In the genomic region with DNA sequence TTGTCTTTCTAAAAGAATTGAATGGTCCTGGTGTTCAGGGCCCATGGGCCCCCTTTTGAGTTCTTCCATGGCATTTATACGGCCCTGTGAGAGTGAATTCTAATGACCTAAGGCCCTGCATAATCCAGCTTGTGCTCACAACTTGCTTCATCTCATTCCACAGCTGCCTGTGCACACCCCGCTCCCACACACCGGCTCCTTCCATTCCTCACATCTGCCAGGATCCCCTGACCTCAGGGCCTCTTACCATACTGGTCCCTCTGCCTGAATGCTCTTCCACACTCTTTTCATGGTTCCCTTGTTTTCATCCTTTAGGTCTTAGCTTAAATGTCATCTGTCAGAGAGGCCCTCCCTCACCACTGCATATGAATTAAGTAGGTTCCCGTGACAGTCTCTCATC, we compare ENCODE assay signal across 30 cellular contexts.
"Had no signal": no experiment of that assay in that cellular context is flagged by ENCODE, and none has a peak within 500 bp of the region (broad histone marks: within the 10 kb centered on the region; RNA-seq: fewer than 3 reads in every experiment).

No MANE protein-coding gene starts in this region.

- H3K4me1 Mint-ChIP-seq: activated B cell treated with CpG ODN at 0.5 μM for 24 hours; activated CD8-positive, alpha-beta memory T cell treated with anti-CD3 and anti-CD28 coated beads, Interleukin-2, amount 10 ng/mL, durations not matched to agents 7 days and 5 days; activated naive CD8-positive, alpha-beta T cell treated with anti-CD3 and anti-CD28 coated beads, Interleukin-2, amount 50 U/mL, for 24 hours had no signal

- H3K36me3 Mint-ChIP-seq: activated naive CD4-positive, alpha-beta T cell treated with anti-CD3 and anti-CD28 coated beads, Interleukin-2, amount 50 U/mL, for 72 hours; brain had no signal

- H3K27ac ChIP-seq: KMS-11, SJSA1 had no signal

- H3K27ac Mint-ChIP-seq: activated B cell treated with CpG ODN at 0.5 μM for 24 hours; activated CD4-positive, alpha-beta T cell treated with anti-CD3 and anti-CD28 coated beads, Interleukin-2, amount 10 ng/mL, durations not matched to agents 24 days and 14 days; activated CD8-positive, alpha-beta memory T cell treated with anti-CD3 and anti-CD28 coated beads, Interleukin-2, amount 10 ng/mL, durations not matched to agents 7 days and 5 days; activated naive CD4-positive, alpha-beta T cell treated with anti-CD3 and anti-CD28 coated beads, Interleukin-2, amount 50 U/mL, for 72 hours; activated naive CD8-positive, alpha-beta T cell treated with anti-CD3 and anti-CD28 coated beads, Interleukin-2, amount 50 U/mL, for 24 hours; activated T-cell treated with anti-CD3 and anti-CD28 coated beads, Interleukin-2, amount 50 U/mL, for 24 hours; activated T-helper 1 cell treated with anti-CD3 and anti-CD28 coated beads, Interleukin-12 subunit alpha, Interleukin-12 subunit beta, Interleukin-2, Interleukin-4 antibody, amounts not matched to agents 30 ng/mL and 10 ng/mL and 1 ng/mL, durations not matched to agents 14 hours and 24 hours and 36 hours; brain had no signal

- H3K36me3 ChIP-seq: SJSA1 had no signal

- H3K9ac ChIP-seq: KMS-11 had no signal

- H3K4me2 ChIP-seq: KMS-11 had no signal

- H3K4me1 ChIP-seq: SJSA1 had no signal

- ATAC-seq: activated CD8-positive, alpha-beta memory T cell treated with anti-CD3 and anti-CD28 coated beads, Interleukin-2, amount 10 ng/mL, durations not matched to agents 7 days and 5 days; activated naive CD4-positive, alpha-beta T cell treated with anti-CD3 and anti-CD28 coated beads, Interleukin-2, amount 50 U/mL, for 72 hours; activated naive CD8-positive, alpha-beta T cell treated with anti-CD3 and anti-CD28 coated beads, Interleukin-2, amount 50 U/mL, for 24 hours; Panc1; SK-N-SH treated with all-trans-retinoic acid at 6 μM for 48 hours had no signal

- H3K27me3 Mint-ChIP-seq: activated B cell treated with CpG ODN at 0.5 μM for 24 hours; activated naive CD8-positive, alpha-beta T cell treated with anti-CD3 and anti-CD28 coated beads, Interleukin-2, amount 50 U/mL, for 24 hours; activated T-cell treated with anti-CD3 and anti-CD28 coated beads, Interleukin-2, amount 50 U/mL, for 24 hours; brain had no signal

- DNase-seq: activated B cell treated with CpG ODN at 0.5 μM for 24 hours; activated CD4-positive, alpha-beta T cell treated with anti-CD3 and anti-CD28 coated beads for 1 hour; activated CD4-positive, alpha-beta T cell treated with anti-CD3 and anti-CD28 coated beads, Interleukin-2, amount 10 ng/mL, durations not matched to agents 24 days and 14 days; activated CD4-positive, alpha-beta T cell treated with anti-CD3 and anti-CD28 coated beads, Interleukin-2, amount 50 U/mL, for 48 hours; activated CD8-positive, alpha-beta memory T cell treated with anti-CD3 and anti-CD28 coated beads, Interleukin-2, amount 10 ng/mL, durations not matched to agents 7 days and 5 days; activated effector memory CD4-positive, alpha-beta T cell treated with anti-CD3 and anti-CD28 coated beads, Interleukin-2, amount 50 U/mL, for 16 hours; activated naive CD4-positive, alpha-beta T cell treated with Interleukin-2 at 50 U/mL for 16 hours; activated naive CD8-positive, alpha-beta T cell treated with anti-CD3 and anti-CD28 coated beads, Interleukin-2, amount 50 U/mL, for 24 hours; activated T-cell treated with anti-CD3 and anti-CD28 coated beads, Interleukin-2, amount 50 U/mL, for 24 hours; amygdala; NCI-H1092; NCI-H1417 treated with DMSO at 0.1 percent for 48 hours; NCI-H1694 treated with DMSO at 0.1 percent for 48 hours; NCI-H2029 treated with DMSO at 0.1 percent for 48 hours; NCI-H345; NCI-H510A; NCI-H526 treated with DMSO at 0.1 percent for 48 hours; NCI-H82; NK-92 treated with Interleukin-12 subunit alpha and Interleukin-12 subunit beta, amount 100 ng/mL, for 24 hours; OCI-M1; RPMI8226; SHP77; SW 1271 had no signal

- H3K9me3 ChIP-seq: SJSA1 had no signal

- H3K4me3 Mint-ChIP-seq: activated B cell treated with CpG ODN at 0.5 μM for 24 hours; activated CD4-positive, alpha-beta T cell treated with anti-CD3 and anti-CD28 coated beads, Interleukin-2, amount 10 ng/mL, durations not matched to agents 24 days and 14 days; activated CD8-positive, alpha-beta memory T cell treated with anti-CD3 and anti-CD28 coated beads, Interleukin-2, amount 10 ng/mL, durations not matched to agents 7 days and 5 days; activated naive CD8-positive, alpha-beta T cell treated with anti-CD3 and anti-CD28 coated beads, Interleukin-2, amount 50 U/mL, for 24 hours; activated T-cell treated with anti-CD3 and anti-CD28 coated beads, Interleukin-2, amount 50 U/mL, for 24 hours; activated T-helper 1 cell treated with anti-CD3 and anti-CD28 coated beads, Interleukin-12 subunit alpha, Interleukin-12 subunit beta, Interleukin-2, Interleukin-4 antibody, amounts not matched to agents 30 ng/mL and 10 ng/mL and 1 ng/mL, durations not matched to agents 14 hours and 24 hours and 36 hours; brain had no signal

- H3K27me3 ChIP-seq: SJSA1 had no signal

- H3K4me3 ChIP-seq: SJSA1 had no signal

- H3K9me3 Mint-ChIP-seq: activated B cell treated with CpG ODN at 0.5 μM for 24 hours; activated naive CD8-positive, alpha-beta T cell treated with anti-CD3 and anti-CD28 coated beads, Interleukin-2, amount 50 U/mL, for 24 hours; activated T-cell treated with anti-CD3 and anti-CD28 coated beads, Interleukin-2, amount 50 U/mL, for 24 hours; activated T-helper 1 cell treated with anti-CD3 and anti-CD28 coated beads, Interleukin-12 subunit alpha, Interleukin-12 subunit beta, Interleukin-2, Interleukin-4 antibody, amounts not matched to agents 30 ng/mL and 10 ng/mL and 1 ng/mL, durations not matched to agents 14 hours and 24 hours and 36 hours; brain had no signal
